In genomic region chr19:8240274-8241229, GRCh38 we compare ENCODE assay signal across 8 cellular contexts. TPM values are rescaled to one million over a fixed set of nuclear protein-coding genes. Genes with fewer than 3 reads are reported as not detected.
DNase-seq lines count a peak whose midpoint lies in the region; ATAC-seq and TF ChIP-seq lines count a peak whose summit lies in the region.

No MANE protein-coding gene starts in this region.

- POLR2A ChIA-PET in activated CD4-positive, alpha-beta memory T cell treated with anti-CD3 and anti-CD28 coated beads, Interleukin-2, amount 10 ng/mL, durations not matched to agents 7 days and 5 days (lab: Charles Lee), result no interaction called here

- ATAC-seq in GM21447 (IDR thresholded peaks at IDR 0.05; ENCODE audit: unreplicated experiment) (peak; percentile 58), lung (ENCODE audit: insufficient read depth, low FRiP score) (peak; percentile 81)

- no peaks in the 10 kb centered on the region for H3K36me3 ChIP-seq in lung (ENCODE audit: control insufficient read depth in 2 of 2, insufficient read depth in 2 of 2, low read length in 2 of 2)

- peaks cover 30% of the 10 kb centered on the region for H3K36me3 Mint-ChIP-seq in activated CD4-positive, alpha-beta memory T cell treated with anti-CD3 and anti-CD28 coated beads, Interleukin-2, amount 10 ng/mL, durations not matched to agents 7 days and 5 days (ENCODE audit: low read depth)

- H3K4me1 ChIP-seq in lung (ENCODE audit: control insufficient read depth in 2 of 2, insufficient read depth in 2 of 2, low read length in 2 of 2), result peaks cover 10 to 13% of the 10 kb centered on the region in 2 donors

- H3K27me3 Mint-ChIP-seq in activated CD4-positive, alpha-beta memory T cell treated with anti-CD3 and anti-CD28 coated beads, Interleukin-2, amount 10 ng/mL, durations not matched to agents 7 days and 5 days, result no peaks in the 10 kb centered on the region

- DNase-seq in C1 segment of cervical spinal cord (lab: John Stamatoyannopoulos, UW) (peak in 13 of 14 donors; percentile 9 to 93 (median 77)), NCI-H2029 treated with DMSO at 0.1 percent for 48 hours (lab: John Stamatoyannopoulos, UW) (peak; percentile 79), lung (ENCODE audit: low spot score) (peak; percentile 91), NCI-H1048 (lab: John Stamatoyannopoulos, UW) (no peak)
- DNase-seq in activated CD4-positive, alpha-beta memory T cell treated with anti-CD3 and anti-CD28 coated beads, Interleukin-2, amount 10 ng/mL, durations not matched to agents 7 days and 5 days, result peak; percentile 64
- peak; percentile 4 for DNase-seq in effector CD8-positive, alpha-beta T cell (lab: John Stamatoyannopoulos, UW)
- DNase-seq in stimulated activated CD8-positive, alpha-beta memory T cell treated with anti-CD3 and anti-CD28 coated beads, Interleukin-12 subunit alpha, Interleukin-12 subunit beta, amount 100 ng/mL, for 4 hours (ENCODE audit: low read depth), result peak; percentile 47

- H3K4me3 ChIP-seq in lung, result no peak overlapping the region

- peak overlapping the region; percentile 7 for H3K27ac Mint-ChIP-seq in activated CD4-positive, alpha-beta memory T cell treated with anti-CD3 and anti-CD28 coated beads, Interleukin-2, amount 10 ng/mL, durations not matched to agents 7 days and 5 days

- WGBS in lung, 2 donors, result 13 to 18% methylated on average over 17 of the region's 17 CpGs

- TF ChIP-seq CTCF in lung (IDR thresholded peaks at IDR 0.05; ENCODE audit: control extremely low read depth, extremely low read depth), result no peak

- peak overlapping the region; percentile 59 to 79 for H3K27ac ChIP-seq in lung (ENCODE audit: low read depth in 1 of 2, low read length in 1 of 2)

- no peaks in the 10 kb centered on the region for H3K27me3 ChIP-seq in lung (ENCODE audit: control insufficient read depth, insufficient read depth)

- CTCF ChIA-PET in activated CD4-positive, alpha-beta memory T cell treated with anti-CD3 and anti-CD28 coated beads, Interleukin-2, amount 10 ng/mL, durations not matched to agents 7 days and 5 days (lab: Charles Lee), result no interaction called here

- peaks cover 18% of the 10 kb centered on the region for H3K9me3 Mint-ChIP-seq in activated CD4-positive, alpha-beta memory T cell treated with anti-CD3 and anti-CD28 coated beads, Interleukin-2, amount 10 ng/mL, durations not matched to agents 7 days and 5 days

- no peak overlapping the region for H3K4me3 Mint-ChIP-seq in activated CD4-positive, alpha-beta memory T cell treated with anti-CD3 and anti-CD28 coated beads, Interleukin-2, amount 10 ng/mL, durations not matched to agents 7 days and 5 days

- peaks cover 0 to 6% of the 10 kb centered on the region in 2 donors for H3K9me3 ChIP-seq in lung (ENCODE audit: control insufficient read depth in 2 of 2, insufficient read depth in 1 of 2, low read length in 1 of 2)

- peaks cover 15% of the 10 kb centered on the region for H3K4me1 Mint-ChIP-seq in activated CD4-positive, alpha-beta memory T cell treated with anti-CD3 and anti-CD28 coated beads, Interleukin-2, amount 10 ng/mL, durations not matched to agents 7 days and 5 days

RNA-seq across cellular contexts. Expression of gene CERS4, which starts 31.4 kb away (rescaled TPM):
- 10 to 100 TPM; 23.2 TPM for total RNA-seq in activated CD4-positive, alpha-beta memory T cell treated with anti-CD3 and anti-CD28 coated beads, Interleukin-2, amount 10 ng/mL, durations not matched to agents 7 days and 5 days
- total RNA-seq in lung, result 10 to 100 TPM; 65.1 to 67.8 TPM
- polyA plus RNA-seq in lung, result 10 to 100 TPM; 30.7 to 43.6 TPM
